ENCODE assay signal across 11 cellular contexts in genomic region chr22:36417281-36417686, GRCh38. TPM values are rescaled to one million over a fixed set of nuclear protein-coding genes. Genes with fewer than 3 reads are reported as not detected.
DNase-seq lines count a peak whose midpoint lies in the region; ATAC-seq, FAIRE-seq and TF ChIP-seq lines count a peak whose summit lies in the region.
"Had no signal": no experiment of that assay in that cellular context is flagged by ENCODE, and none has a peak within 500 bp of the region (broad histone marks: within the 10 kb centered on the region; RNA-seq: fewer than 3 reads in every experiment).

No MANE protein-coding gene starts in this region.

- peak overlapping the region; percentile 41 for H3K27ac ChIP-seq in GM23248
- no peak overlapping the region for H3K27ac ChIP-seq in OCI-LY7 (ENCODE audit: low read depth, low read length, poor library complexity, severe bottlenecking)
- no peak overlapping the region for H3K27ac ChIP-seq in H1 (ENCODE audit: low read depth, low read length)
- peak overlapping the region; percentile 47 to 87 (median 72) for H3K27ac ChIP-seq in pancreas
- H3K27ac ChIP-seq: left ventricle myocardium inferior had no signal

- no peaks in the 10 kb centered on the region for H3K79me1 ChIP-seq in H1 (ENCODE audit: low read depth, low read length)

- BruUV-seq in OCI-LY7 (replicated peaks; lab: Mats Ljungman, UMichigan): no TSS peak

- no peak overlapping the region for H2BK120ac ChIP-seq in H1 (replicated peaks; ENCODE audit: low read depth, low read length)

- H3K27me3 ChIP-seq in GM23248 (replicated peaks; ENCODE audit: insufficient read depth) (no peaks in the 10 kb centered on the region), H1 (replicated peaks in 1 of 4; ENCODE audit: control insufficient read depth in 3 of 4, extremely low read depth in 1 of 4, insufficient read depth in 3 of 4, low read length in 3 of 4) (no peaks in the 10 kb centered on the region), pancreas (no peaks in the 10 kb centered on the region)

- H4K8ac ChIP-seq in H1 (ENCODE audit: extremely low read depth, insufficient read depth, low read length): peak overlapping the region; percentile 41; the same call in 1 of the 2 replicates

- DNase-seq in GM23248 (peak; percentile 76), OCI-LY7 (ENCODE audit: low spot score) (peak; percentile 45), H1 (ENCODE audit: low read depth in 1 of 2, low spot score in 2 of 2) (no peak), pancreas (peak; percentile 74 to 91 (median 88)), cerebellar nuclear complex (lab: John Stamatoyannopoulos, UW) (no peak), NCI-H2227 treated with DMSO at 0.1 percent for 48 hours (lab: John Stamatoyannopoulos, UW) (no peak)
- DNase-seq in stimulated activated CD4-positive, alpha-beta T cell treated with anti-CD3 and anti-CD28 coated beads, Interleukin-4, amount 100 ng/mL, for 4 hours: no peak
- DNase-seq: activated gamma-delta T cell; left ventricle myocardium inferior; stimulated activated naive CD4-positive, alpha-beta T cell had no signal

- H3K9me2 ChIP-seq in GM23248 (ENCODE audit: insufficient read depth): no peaks in the 10 kb centered on the region
- H3K9me2 ChIP-seq in OCI-LY7 (ENCODE audit: insufficient read depth, low read length): no peaks in the 10 kb centered on the region

- no peak for TF ChIP-seq RAD21 in H1 (IDR thresholded peaks at IDR 0.05 in 1 of 2, conservative IDR thresholded peaks at IDR 0.05 in 1 of 2; ENCODE audit: low read depth in 2 of 2, low read length in 2 of 2)

- no peaks in the 10 kb centered on the region for H3K79me2 ChIP-seq in GM23248 (ENCODE audit: insufficient read depth)
- H3K79me2 ChIP-seq in OCI-LY7 (ENCODE audit: insufficient read depth, low read depth, low read length): no peaks in the 10 kb centered on the region
- no peaks in the 10 kb centered on the region for H3K79me2 ChIP-seq in H1 (ENCODE audit: control insufficient read depth in 1 of 2, insufficient read depth in 2 of 2, low read length in 2 of 2)

- no peak overlapping the region for H4K91ac ChIP-seq in H1 (replicated peaks; ENCODE audit: insufficient read length, low read length)

- H3K23ac ChIP-seq in H1 (ENCODE audit: insufficient read length): no peak overlapping the region

- no peak overlapping the region for H3K18ac ChIP-seq in H1 (ENCODE audit: extremely low read depth, low read length)

- TF ChIP-seq CTCF in OCI-LY7 (conservative IDR thresholded peaks at IDR 0.05; ENCODE audit: low read length): no peak
- TF ChIP-seq CTCF in H1 (IDR thresholded peaks at IDR 0.05; ENCODE audit: control extremely low read depth in 1 of 3, insufficient read depth in 1 of 3, low read depth in 1 of 3, low read length in 3 of 3): no peak
- no peak for TF ChIP-seq CTCF in pancreas (IDR thresholded peaks at IDR 0.05)

- H4K20me1 ChIP-seq in GM23248 (ENCODE audit: insufficient read depth) (no peaks in the 10 kb centered on the region), OCI-LY7 (ENCODE audit: insufficient read depth, low read length) (no peaks in the 10 kb centered on the region), H1 (replicated peaks in 1 of 2; ENCODE audit: control insufficient read depth in 1 of 2, insufficient read depth in 2 of 2, low read length in 2 of 2) (no peaks in the 10 kb centered on the region)

- no peak for TF ChIP-seq POLR2A in H1 (IDR thresholded peaks at IDR 0.05; ENCODE audit: control extremely low read depth in 1 of 2, low read depth in 2 of 2, low read length in 2 of 2)

- POLR2A ChIA-PET in OCI-LY7 (lab: Charles Lee) (no interaction called here), H1 (lab: Charles Lee; ENCODE audit: partially characterized antibody) (interaction anchor here (0.9 kb wide), 2 partner anchors 11 to 25 kb away, joined by 3 read pairs; no protein-coding TSS in a partner anchor)

- 0 out of 2 replicates have a peak overlapping the region, but pooled peaks have one; percentile 19 for H3K9ac ChIP-seq in GM23248
- no peak overlapping the region; a peak in 1 of 7 replicates for H3K9ac ChIP-seq in H1 (replicated peaks in 1 of 4; ENCODE audit: extremely low read depth in 1 of 4, low read depth in 3 of 4, low read length in 3 of 4)

- H4K5ac ChIP-seq in H1 (ENCODE audit: insufficient read length, low read depth, low read length): no peak overlapping the region

- FAIRE-seq in H1 (lab: Jason Lieb, UNC): no peak
- no peak for FAIRE-seq in pancreas (lab: Jason Lieb, UNC)

- intact Hi-C loops in OCI-LY7 (cut with micrococcal nuclease; ENCODE audit: unreplicated experiment) (no loop called here), pancreas (cut with DNase I) (no loop called here)

- CTCF ChIA-PET in OCI-LY7 (lab: Charles Lee; ENCODE audit: unreplicated experiment): no interaction called here
- CTCF ChIA-PET in H1 (lab: Charles Lee; ENCODE audit: partially characterized antibody): interaction anchor here (0.8 to 1.2 kb wide), 2 partner anchors 16 to 119 kb away, joined by 3 to 4 read pairs; no protein-coding TSS in a partner anchor

- ATAC-seq in pancreas (peak; percentile 90 to 96 (median 91)), HG03045 (IDR thresholded peaks at IDR 0.05; ENCODE audit: unreplicated experiment) (no peak)

- H3K36me3 ChIP-seq in GM23248 (ENCODE audit: low read depth): no peaks in the 10 kb centered on the region
- H3K36me3 ChIP-seq in OCI-LY7 (ENCODE audit: insufficient read depth, low read length): no peaks in the 10 kb centered on the region
- no peaks in the 10 kb centered on the region for H3K36me3 ChIP-seq in H1 (ENCODE audit: control insufficient read depth in 2 of 4, insufficient read depth in 4 of 4, low read length in 3 of 4)
- no peaks in the 10 kb centered on the region for H3K36me3 ChIP-seq in pancreas
- H3K36me3 ChIP-seq: left ventricle myocardium inferior had no signal

- H2BK12ac ChIP-seq in H1 (ENCODE audit: low read depth, low read length): peak overlapping the region; percentile 35; the same call in 1 of the 2 replicates

- WGBS in GM23248 (ENCODE audit: low coverage in 1 of 2, low lambda C conversion rate in 2 of 2, missing lambda C conversion rate in 2 of 2), 2 experiments: 36 to 39% methylated on average over 9 of the region's 9 CpGs
- WGBS in H1 (ENCODE audit: extremely low coverage in 1 of 2, insufficient coverage in 1 of 2, insufficient read length in 1 of 2, insufficient replicate concordance in 2 of 2, low coverage in 1 of 2, low lambda C conversion rate in 2 of 2, missing lambda C conversion rate in 1 of 2), 2 experiments: 91% methylated on average over 9 of the region's 9 CpGs; no CpG with 5 or more reads in 1 of the 2 experiments
- WGBS in pancreas, 2 donors: 32 to 33% methylated on average over 9 of the region's 9 CpGs

- no peak overlapping the region for H2BK5ac ChIP-seq in H1 (ENCODE audit: low read depth, low read length)

- in situ Hi-C loops in GM23248 (cut with MboI): no loop called here

- H3K4me2 ChIP-seq in GM23248 (ENCODE audit: unreplicated experiment) (peak overlapping the region; percentile 47), OCI-LY7 (ENCODE audit: low read length) (no peak overlapping the region; the same call in 1 of the 2 replicates), H1 (ENCODE audit: insufficient read depth in 1 of 2, low read depth in 2 of 2, low read length in 2 of 2) (no peak overlapping the region)

- no peak overlapping the region for H3K56ac ChIP-seq in H1 (replicated peaks; ENCODE audit: insufficient read length, low read depth, low read length)

- H2BK15ac ChIP-seq in H1 (ENCODE audit: low read length): no peak overlapping the region

- H3K14ac ChIP-seq in H1 (ENCODE audit: insufficient read length): no peak overlapping the region

- no peak for TF ChIP-seq EP300 in H1 (IDR thresholded peaks at IDR 0.05; ENCODE audit: borderline replicate concordance in 1 of 2, low read depth in 2 of 2, low read length in 2 of 2)

- H3K4me3 ChIP-seq in GM23248 (no peak overlapping the region), OCI-LY7 (ENCODE audit: low read depth, low read length, poor library complexity, severe bottlenecking) (no peak overlapping the region), H1 (ENCODE audit: extremely low read depth in 1 of 4, insufficient read depth in 2 of 4, low read depth in 3 of 4, low read length in 4 of 4) (no peak overlapping the region), pancreas (no peak overlapping the region)
- H3K4me3 ChIP-seq: left ventricle myocardium inferior had no signal

- no peak overlapping the region for H3K4ac ChIP-seq in H1 (replicated peaks; ENCODE audit: insufficient read length, low read depth, low read length)

- 0 out of 2 replicates have a peak, but pooled peaks cover 2% of the 10 kb centered on the region for H3K23me2 ChIP-seq in H1 (ENCODE audit: low read depth, low read length)

- H2AFZ ChIP-seq in GM23248 (peak overlapping the region; percentile 76), OCI-LY7 (ENCODE audit: low read length) (peak overlapping the region; percentile 79), H1 (ENCODE audit: low read length) (no peak overlapping the region)

- H2AK5ac ChIP-seq in H1 (ENCODE audit: low read depth, low read length): 0 out of 2 replicates have a peak overlapping the region, but pooled peaks have one; percentile 86

- H3K4me1 ChIP-seq in GM23248 (ENCODE audit: insufficient read depth) (peaks cover 24% of the 10 kb centered on the region), OCI-LY7 (ENCODE audit: insufficient read depth, low read length, poor library complexity, severe bottlenecking) (peaks cover 27% of the 10 kb centered on the region), H1 (replicated peaks in 1 of 4; ENCODE audit: control insufficient read depth in 3 of 4, insufficient read depth in 4 of 4, low read length in 3 of 4) (peaks cover 0 to 6% (median 3%) of the 10 kb centered on the region in 4 experiments; a peak in 6 of 7 replicates), pancreas (peaks cover 0 to 29% (median 6%) of the 10 kb centered on the region in 3 donors)

- no peak overlapping the region for H2BK20ac ChIP-seq in H1 (ENCODE audit: low read length)

- no peaks in the 10 kb centered on the region for H3K9me3 ChIP-seq in GM23248 (ENCODE audit: low read depth)
- no peaks in the 10 kb centered on the region for H3K9me3 ChIP-seq in OCI-LY7 (ENCODE audit: low read length)
- H3K9me3 ChIP-seq in H1 (ENCODE audit: insufficient read depth in 2 of 2, low read depth in 1 of 2, low read length in 1 of 2): no peaks in the 10 kb centered on the region
- H3K9me3 ChIP-seq in pancreas: no peaks in the 10 kb centered on the region
- H3K9me3 ChIP-seq: left ventricle myocardium inferior had no signal

- peaks cover 11% of the 10 kb centered on the region; the same call in 1 of the 2 replicates for H3F3A ChIP-seq in GM23248 (ENCODE audit: insufficient read depth)

RNA-seq across cellular contexts. Expression of gene MYH9, which starts 29.5 kb away (rescaled TPM):
- 420 and 453 TPM in 2 replicates for total RNA-seq in GM23248 (2014; rRNA removed; shearing (Covaris generic))
- polyA plus RNA-seq in GM23248 (2016; fragmentation: Nextera tagmentation; extraction: Ambion mirVana) (282 and 287 TPM in 2 replicates), H1 (2011; rRNA removed) (24.9 and 37.2 TPM in 2 replicates), pancreas (100 to 1,000 TPM in 1 of 2 donors, 10 to 100 TPM in 1; 80.9 to 152 TPM)
- 112 and 133 TPM in 2 replicates for total RNA-seq in OCI-LY7 (2014; rRNA removed; shearing (Covaris generic))
- total RNA-seq in OCI-LY7 (2022) (213 and 223 TPM in 2 replicates), pancreas (100 to 1,000 TPM; 259 to 554 (median 412) TPM)
- 295 and 322 TPM in 2 replicates for total RNA-seq in H1 (2021; fragmentation: NEBNext Ultra II Directional; extraction: Animal tissue kit (Norgen Biotek cat#: 25700))
- 53.6 TPM for polyA plus RNA-seq in H1 (2011; cell fraction: cytosol; rRNA removed)
- polyA plus RNA-seq in H1 (2011; cell fraction: nucleus; rRNA removed): 110 TPM
- polyA plus RNA-seq in H1 (2012, experiment 1 of 2): 140 to 212 TPM (median 199 TPM) in 4 replicates
- polyA plus RNA-seq in H1 (2012, experiment 2 of 2): 59.9 TPM
- polyA plus RNA-seq in H1 (2013, experiment 1 of 2): 89.1 TPM
- polyA plus RNA-seq in H1 (2013, experiment 2 of 2): 76.1 TPM
- 273 and 366 TPM in 2 replicates for polyA minus RNA-seq in H1 (2011; rRNA and poly(A)+ RNA removed)
- polyA minus RNA-seq in H1 (2011; cell fraction: cytosol; rRNA and poly(A)+ RNA removed): 92.9 TPM
- 95.2 TPM for polyA minus RNA-seq in H1 (2011; cell fraction: nucleus; rRNA and poly(A)+ RNA removed)

Comparison
In these comparisons a context has a peak if more than half of its experiments do, and no peak if none do; other contexts are left out.
1. DNase-seq: peak in GM23248 (single experiment), OCI-LY7 (single experiment) and pancreas (6 of 6); none in H1 (0 of 2), stimulated activated CD4-positive, alpha-beta T cell treated with anti-CD3 and anti-CD28 coated beads, Interleukin-4, amount 100 ng/mL, for 4 hours (0 of 2), cerebellar nuclear complex (0 of 2) and NCI-H2227 treated with DMSO at 0.1 percent for 48 hours (single experiment).
2. H3K27ac ChIP-seq: peak in GM23248 (single experiment) and pancreas (4 of 4); none in OCI-LY7 (single experiment) and H1 (single experiment).